Comparison of ENCODE assay signal across 29 cellular contexts in genomic region chr10:51852297-51852696, GRCh38.
"Had no signal": no experiment of that assay in that cellular context is flagged by ENCODE, and none has a peak within 500 bp of the region (broad histone marks: within the 10 kb centered on the region; RNA-seq: fewer than 3 reads in every experiment).

No MANE protein-coding gene starts in this region.

- H3K4me1 ChIP-seq: body of pancreas, esophagus muscularis mucosa, foreskin keratinocyte, heart left ventricle had no signal

- H3K9me3 ChIP-seq: body of pancreas, gastrocnemius medialis had no signal

- H3K36me3 ChIP-seq: esophagus muscularis mucosa, gastrocnemius medialis, heart left ventricle, WERI-Rb-1 had no signal

- H3K27ac ChIP-seq: body of pancreas, esophagus muscularis mucosa, foreskin keratinocyte, gastrocnemius medialis, heart left ventricle, WERI-Rb-1 had no signal

- DNase-seq: activated B cell treated with CpG ODN at 0.5 μM for 24 hours; activated CD4-positive, alpha-beta T cell treated with anti-CD3 and anti-CD28 coated beads for 48 hours; activated CD4-positive, alpha-beta T cell treated with anti-CD3 and anti-CD28 coated beads, Interleukin-2, amount 50 U/mL, for 1 hour; activated CD4-positive, alpha-beta T cell treated with anti-CD3 and anti-CD28 coated beads, Interleukin-2, amount 50 U/mL, for 48 hours; activated CD8-positive, alpha-beta memory T cell treated with anti-CD3 and anti-CD28 coated beads for 24 hours; activated CD8-positive, alpha-beta T cell treated with anti-CD3 and anti-CD28 coated beads for 36 hours; activated effector memory CD4-positive, alpha-beta T cell treated with Interleukin-2 at 50 U/mL for 16 hours; activated gamma-delta T cell treated with Interleukin-2 at 50 U/mL for 16 hours; activated naive CD4-positive, alpha-beta T cell treated with anti-CD3 and anti-CD28 coated beads, Interleukin-2, amount 50 U/mL, for 16 hours; activated naive CD4-positive, alpha-beta T cell treated with Interleukin-2 at 50 U/mL for 16 hours; activated T-cell treated with anti-CD3 and anti-CD28 coated beads, Interleukin-2, amount 50 U/mL, for 4 hours; amniotic stem cell; anterior cingulate cortex; body of pancreas; caudate nucleus; cortex of kidney; dermis blood vessel endothelial cell; effector CD4-positive, alpha-beta T cell; effector memory CD8-positive, alpha-beta T cell; erythroblast; foreskin keratinocyte; gastrocnemius medialis; glutamatergic neuron; heart left ventricle; T1000; WERI-Rb-1 had no signal

- H3K4me3 ChIP-seq: body of pancreas, esophagus muscularis mucosa, gastrocnemius medialis, heart left ventricle had no signal

- H3K27me3 ChIP-seq: body of pancreas, esophagus muscularis mucosa, foreskin keratinocyte, gastrocnemius medialis, heart left ventricle had no signal

- ATAC-seq: activated CD4-positive, CD25-positive, alpha-beta regulatory T cell treated with anti-CD3 and anti-CD28 coated beads, Interleukin-2, amount 50 U/mL, for 24 hours; activated CD8-positive, alpha-beta T cell treated with anti-CD3 and anti-CD28 coated beads for 36 hours; activated T-cell treated with anti-CD3 and anti-CD28 coated beads, Interleukin-2, amount 50 U/mL, for 4 hours; activated T-helper 17 cell treated with anti-CD3 and anti-CD28 coated beads, Interleukin-2, amount 50 U/mL, for 72 hours; body of pancreas; effector memory CD8-positive, alpha-beta T cell; foreskin keratinocyte; gastrocnemius medialis; heart left ventricle had no signal
